In genomic region chr13:52652170-52652979, GRCh38 we compare ENCODE assay signal across 1 cellular context.
TF ChIP-seq lines count a peak whose summit lies in the region.

Gene SUGT1, plus strand, starts transcription at chr13:52652836. Its CDS starts 85 bp downstream, at chr13:52652921.

TF ChIP-seq in HepG2, 621 proteins besides CTCF, POLR2A, EP300 and RAD21 (continued from another document and continues in another):
- TF ChIP-seq DMTF1 (CRISPR knock-in tag; IDR thresholded peaks at IDR 0.05) (peak; percentile 100), ZNF18 (CRISPR knock-in tag; IDR thresholded peaks at IDR 0.05; ENCODE audit: insufficient replicate concordance) (no peak), ZNF530 (CRISPR knock-in tag; IDR thresholded peaks at IDR 0.05; ENCODE audit: low read depth) (no peak), ZNF564 (CRISPR knock-in tag; IDR thresholded peaks at IDR 0.05) (0 out of 2 replicates have a peak, but pooled peaks have one; percentile 28), ZFYVE20 (CRISPR knock-in tag; IDR thresholded peaks at IDR 0.05; ENCODE audit: borderline replicate concordance, low read depth) (no peak), CENPBD1 (CRISPR knock-in tag; IDR thresholded peaks at IDR 0.05; ENCODE audit: borderline replicate concordance, low read depth) (no peak), ELF3 (CRISPR knock-in tag; IDR thresholded peaks at IDR 0.05) (peak; percentile 88), ZNF335 (CRISPR knock-in tag; IDR thresholded peaks at IDR 0.05) (0 out of 2 replicates have a peak, but pooled peaks have one; percentile 17), ZNF432 (CRISPR knock-in tag; IDR thresholded peaks at IDR 0.05; ENCODE audit: borderline replicate concordance) (no peak), ZBTB8A (CRISPR knock-in tag; IDR thresholded peaks at IDR 0.05; ENCODE audit: borderline replicate concordance, low read depth) (no peak), MZF1 (CRISPR knock-in tag; IDR thresholded peaks at IDR 0.05; ENCODE audit: borderline replicate concordance) (no peak), ISX (CRISPR knock-in tag; conservative IDR thresholded peaks at IDR 0.05) (no peak), PREB (CRISPR knock-in tag; IDR thresholded peaks at IDR 0.05) (no peak), SNAPC2 (CRISPR knock-in tag; IDR thresholded peaks at IDR 0.05) (no peak), ZNF225 (CRISPR knock-in tag; IDR thresholded peaks at IDR 0.05) (peak; percentile 30; the same call in 1 of the 2 replicates), ZNF563 (CRISPR knock-in tag; IDR thresholded peaks at IDR 0.05) (peak; percentile 75), ZSCAN25 (CRISPR knock-in tag; IDR thresholded peaks at IDR 0.05) (no peak; the same call in 1 of the 2 replicates), ZFP91 (CRISPR knock-in tag; IDR thresholded peaks at IDR 0.05; ENCODE audit: borderline replicate concordance) (peak; percentile 77), ZNF740 (CRISPR knock-in tag; IDR thresholded peaks at IDR 0.05) (peak; percentile 9; the same call in 1 of the 2 replicates), ZNF362 (CRISPR knock-in tag; IDR thresholded peaks at IDR 0.05; ENCODE audit: borderline replicate concordance) (no peak; the same call in 1 of the 2 replicates), ZNF687 (CRISPR knock-in tag; IDR thresholded peaks at IDR 0.05) (peak; percentile 96), ZNF773 (CRISPR knock-in tag; IDR thresholded peaks at IDR 0.05; ENCODE audit: borderline replicate concordance) (no peak), MAX (IDR thresholded peaks at IDR 0.05) (peak; percentile 79), ZNF282 (IDR thresholded peaks at IDR 0.05; ENCODE audit: partially characterized antibody) (no peak), RFX3 (CRISPR knock-in tag; IDR thresholded peaks at IDR 0.05) (peak; percentile 65), HNRNPL (IDR thresholded peaks at IDR 0.05; ENCODE audit: low read depth, low read length) (no peak), ZNF704 (CRISPR knock-in tag; IDR thresholded peaks at IDR 0.05; ENCODE audit: borderline replicate concordance) (peak; percentile 71; the same call in 1 of the 2 replicates), CBFB (CRISPR knock-in tag; IDR thresholded peaks at IDR 0.05) (peak; percentile 21; the same call in 1 of the 2 replicates), ZNF552 (CRISPR knock-in tag; IDR thresholded peaks at IDR 0.05; ENCODE audit: borderline replicate concordance) (no peak), SSRP1 (CRISPR knock-in tag; IDR thresholded peaks at IDR 0.05) (no peak), KLF16 (CRISPR knock-in tag; IDR thresholded peaks at IDR 0.05) (peak in 1 of 2 experiments; percentile 80; a peak in 2 of 4 replicates), GABPA (IDR thresholded peaks at IDR 0.05; ENCODE audit: low read depth, low read length) (peak; percentile 70), GABPA (CRISPR knock-in tag; IDR thresholded peaks at IDR 0.05; ENCODE audit: low read depth) (peak; percentile 87), ERF (CRISPR knock-in tag; IDR thresholded peaks at IDR 0.05) (peak; percentile 39), ZNF841 (CRISPR knock-in tag; IDR thresholded peaks at IDR 0.05; ENCODE audit: borderline replicate concordance) (no peak), ZNF280D (CRISPR knock-in tag; IDR thresholded peaks at IDR 0.05) (no peak), ZNF136 (CRISPR knock-in tag; IDR thresholded peaks at IDR 0.05; ENCODE audit: low read depth) (no peak; the same call in 1 of the 2 replicates), MEF2D (CRISPR knock-in tag; IDR thresholded peaks at IDR 0.05) (peak; percentile 64; the same call in 1 of the 2 replicates), ZFP36 (IDR thresholded peaks at IDR 0.05; ENCODE audit: borderline replicate concordance, low read depth, low read length, partially characterized antibody) (no peak), ZNF3 (CRISPR knock-in tag; IDR thresholded peaks at IDR 0.05) (no peak)
